30 cellular contexts compared by ENCODE assay signal in the genomic region with DNA sequence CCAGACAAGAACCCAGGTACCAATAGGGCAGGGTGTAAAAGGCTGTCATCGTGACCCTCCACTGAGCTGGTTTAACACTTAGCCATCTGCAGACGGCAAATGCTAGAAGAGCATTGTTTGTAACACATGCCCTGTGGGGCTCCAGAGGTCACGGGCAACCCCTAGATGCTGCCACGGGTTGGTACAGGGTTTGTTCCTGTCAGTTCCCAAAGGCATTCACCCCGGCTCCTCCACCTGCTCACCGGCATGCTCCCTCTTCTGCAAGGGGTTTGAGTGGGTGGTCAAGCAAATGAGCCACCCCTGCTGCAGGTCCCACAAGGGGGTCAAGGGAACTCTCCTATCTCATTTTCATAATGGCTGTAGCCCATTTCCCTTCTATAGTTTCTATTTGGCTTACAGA.
"Had no signal": no experiment of that assay in that cellular context is flagged by ENCODE, and none has a peak within 500 bp of the region (broad histone marks: within the 10 kb centered on the region; RNA-seq: fewer than 3 reads in every experiment).

No MANE protein-coding gene starts in this region.

- FAIRE-seq: endometrium, islet of Langerhans, keratinocyte had no signal

- H3K27ac Mint-ChIP-seq: dendritic cell treated with granulocyte-macrophage colony-stimulating factor and Interleukin-4, amounts not matched to agents 40 ng/mL and 50 ng/mL, for 4 days; effector memory CD8-positive, alpha-beta T cell; endodermal cell; memory B cell; naive B cell had no signal

- H3K36me3 ChIP-seq: colonic mucosa, esophagus squamous epithelium, gastrocnemius medialis, heart right ventricle, left ventricle myocardium inferior had no signal

- H3K27me3 ChIP-seq: colonic mucosa, gastrocnemius medialis, heart right ventricle had no signal

- H3K27ac ChIP-seq: colonic mucosa, epithelial cell of prostate, esophagus squamous epithelium, gastrocnemius medialis, heart right ventricle, left ventricle myocardium inferior had no signal

- H3K4me1 Mint-ChIP-seq: endodermal cell, memory B cell, naive B cell had no signal

- DNase-seq: colonic mucosa; cortex of kidney; effector CD8-positive, alpha-beta T cell; effector memory CD8-positive, alpha-beta T cell; endodermal cell; erythroblast; esophagus squamous epithelium; foreskin fibroblast; foreskin melanocyte; gastrocnemius medialis; glutamatergic neuron; head of caudate nucleus; heart right ventricle; hippocampal formation; kidney glomerular epithelial cell; left colon; left ventricle myocardium inferior; mammary epithelial cell; mesendoderm; naive B cell had no signal

- H3K9me3 ChIP-seq: colonic mucosa, esophagus squamous epithelium, gastrocnemius medialis, heart right ventricle, left ventricle myocardium inferior, mucosa of descending colon had no signal

- H3K4me3 Mint-ChIP-seq: dendritic cell treated with granulocyte-macrophage colony-stimulating factor and Interleukin-4, amounts not matched to agents 40 ng/mL and 50 ng/mL, for 4 days; effector memory CD8-positive, alpha-beta T cell; endodermal cell; memory B cell; naive B cell had no signal

- H3K36me3 Mint-ChIP-seq: memory B cell, naive B cell had no signal

- H3K4me1 ChIP-seq: colonic mucosa, esophagus squamous epithelium, gastrocnemius medialis, heart right ventricle, left ventricle myocardium inferior had no signal

- H3K4me3 ChIP-seq: colonic mucosa, esophagus squamous epithelium, gastrocnemius medialis, heart right ventricle, left ventricle myocardium inferior, lung, mucosa of descending colon had no signal

- ATAC-seq: effector memory CD8-positive, alpha-beta T cell; esophagus mucosa; gastrocnemius medialis; heart right ventricle; left colon; left lobe of liver; mucosa of descending colon had no signal

- H3K9me3 Mint-ChIP-seq: dendritic cell treated with granulocyte-macrophage colony-stimulating factor and Interleukin-4, amounts not matched to agents 40 ng/mL and 50 ng/mL, for 4 days; effector memory CD8-positive, alpha-beta T cell; endodermal cell; memory B cell; naive B cell had no signal
